Comparison of ENCODE assay signal across 14 cellular contexts in the genomic region with DNA sequence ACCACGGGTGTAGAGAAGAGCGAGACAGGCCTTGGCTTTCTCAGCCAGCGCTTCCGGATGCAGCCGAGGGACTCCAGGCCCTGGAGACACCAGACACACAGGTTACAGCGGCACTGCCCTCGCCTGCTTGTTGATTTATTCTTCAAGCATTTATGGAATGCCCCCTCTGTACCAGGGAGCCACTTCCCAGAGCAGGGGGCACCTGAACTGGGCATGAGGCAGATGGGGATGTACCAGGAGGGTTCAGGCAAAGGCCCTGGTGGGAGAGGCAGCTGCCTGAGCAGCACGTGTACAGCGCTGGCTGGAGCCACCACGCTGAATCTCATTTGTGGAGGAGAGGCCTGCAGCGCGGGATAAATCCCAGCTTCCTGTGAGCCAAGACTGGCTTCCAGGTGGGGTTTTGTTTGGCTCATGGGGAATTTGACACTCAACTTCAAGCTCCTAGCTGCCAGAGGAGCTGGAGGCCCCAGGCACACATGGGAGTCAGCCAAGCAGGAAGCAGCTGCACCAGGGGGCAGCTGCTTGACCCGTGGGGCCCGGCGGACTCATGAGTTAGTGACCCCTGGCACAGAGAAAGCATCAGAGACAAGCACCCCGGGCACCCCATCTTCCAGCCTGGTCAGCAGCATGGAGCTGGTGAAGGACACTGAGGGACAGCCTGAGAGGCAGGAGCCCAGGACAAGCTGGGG. TPM values are rescaled to one million over a fixed set of nuclear protein-coding genes. Genes with fewer than 3 reads are reported as not detected.
DNase-seq lines count a peak whose midpoint lies in the region; ATAC-seq and TF ChIP-seq lines count a peak whose summit lies in the region.
"Had no signal": no experiment of that assay in that cellular context is flagged by ENCODE, and none has a peak within 500 bp of the region (broad histone marks: within the 10 kb centered on the region; RNA-seq: fewer than 3 reads in every experiment).

No MANE protein-coding gene starts in this region.

- POLR2A ChIA-PET in naive thymus-derived CD8-positive, alpha-beta T cell (lab: Charles Lee) = interaction anchor here (1.4 to 8.8 kb wide), 8 partner anchors 12 to 282 kb away, joined by 3 to 120 read pairs (median 18); a partner anchor contains a TSS

- peak overlapping the region; percentile 68 for H3K27ac Mint-ChIP-seq in chondrocyte (ENCODE audit: unreplicated experiment)
- H3K27ac Mint-ChIP-seq in naive thymus-derived CD8-positive, alpha-beta T cell = peak overlapping the region in 9 of 10 donors; percentile 43 to 99 (median 88)
- no peak overlapping the region for H3K27ac Mint-ChIP-seq in CD14-positive monocyte
- H3K27ac Mint-ChIP-seq in stimulated activated naive B cell treated with anti-CD40 and anti-IgM and Interleukin-4, amounts not matched to agents 10 μg/mL and 1 μg/mL and 100 μg/mL, for 72 hours = no peak overlapping the region
- H3K27ac Mint-ChIP-seq: stimulated activated memory B cell treated with anti-CD40 and anti-IgM and Interleukin-4, amounts not matched to agents 10 μg/mL and 1 μg/mL and 100 μg/mL, for 72 hours had no signal

- intact Hi-C loops in CD14-positive monocyte (cut with micrococcal nuclease) = no loop called here

- in situ Hi-C loops in ACHN (cut with HindIII; ENCODE audit: low pct_ligation_motif_present, low pct_unique_long_range_greater_than_20kb, low sequenced_read_pairs) = no loop called here

- H3K4me1 Mint-ChIP-seq in chondrocyte (ENCODE audit: low read depth) (peaks cover 34% of the 10 kb centered on the region), CD14-positive monocyte (peaks cover 5% of the 10 kb centered on the region)
- H3K4me1 Mint-ChIP-seq in naive thymus-derived CD8-positive, alpha-beta T cell = peaks cover 39 to 86% (median 68%) of the 10 kb centered on the region in 4 donors
- H3K4me1 Mint-ChIP-seq in stimulated activated naive B cell treated with anti-CD40 and anti-IgM and Interleukin-4, amounts not matched to agents 10 μg/mL and 1 μg/mL and 100 μg/mL, for 72 hours = peaks cover 7 to 16% of the 10 kb centered on the region in 2 donors

- peak; percentile 44 for DNase-seq in ACHN
- peak; percentile 76 for DNase-seq in NCI-H1092 (lab: John Stamatoyannopoulos, UW)
- DNase-seq in chondrocyte (ENCODE audit: low spot score) = no peak
- no peak for DNase-seq in naive thymus-derived CD8-positive, alpha-beta T cell
- DNase-seq in CD14-positive monocyte (ENCODE audit: low spot score) = no peak
- no peak for DNase-seq in inferior parietal cortex (ENCODE audit: extremely low spot score)
- DNase-seq in amniotic stem cell (lab: John Stamatoyannopoulos, UW) = no peak
- no peak for DNase-seq in stimulated activated naive B cell treated with anti-CD40 and anti-IgM and Interleukin-4, amounts not matched to agents 10 μg/mL and 1 μg/mL and 100 μg/mL, for 72 hours
- DNase-seq: activated CD4-positive, alpha-beta T cell treated with anti-CD3 and anti-CD28 coated beads, Interleukin-2, amount 50 U/mL, for 1 hour; activated gamma-delta T cell; GDM1; NCI-H187 had no signal

- ATAC-seq in naive thymus-derived CD8-positive, alpha-beta T cell = no peak
- no peak for ATAC-seq in stimulated activated naive B cell treated with anti-CD40 and anti-IgM and Interleukin-4, amounts not matched to agents 10 μg/mL and 1 μg/mL and 100 μg/mL, for 72 hours (replicated peaks)
- ATAC-seq: stimulated activated memory B cell treated with anti-CD40 and anti-IgM and Interleukin-4, amounts not matched to agents 10 μg/mL and 1 μg/mL and 100 μg/mL, for 72 hours had no signal

- H3K4me3 Mint-ChIP-seq in chondrocyte (ENCODE audit: unreplicated experiment) = no peak overlapping the region
- H3K4me3 Mint-ChIP-seq in naive thymus-derived CD8-positive, alpha-beta T cell = peak overlapping the region in 7 of 10 donors; percentile 27 to 75 (median 37)
- no peak overlapping the region for H3K4me3 Mint-ChIP-seq in CD14-positive monocyte
- H3K4me3 Mint-ChIP-seq in stimulated activated naive B cell treated with anti-CD40 and anti-IgM and Interleukin-4, amounts not matched to agents 10 μg/mL and 1 μg/mL and 100 μg/mL, for 72 hours = no peak overlapping the region
- H3K4me3 Mint-ChIP-seq: neural crest cell; stimulated activated memory B cell treated with anti-CD40 and anti-IgM and Interleukin-4, amounts not matched to agents 10 μg/mL and 1 μg/mL and 100 μg/mL, for 72 hours had no signal

- H3K36me3 Mint-ChIP-seq in chondrocyte (ENCODE audit: low read depth) (peaks cover 18% of the 10 kb centered on the region), CD14-positive monocyte (peaks cover 70 to 77% of the 10 kb centered on the region in 2 donors)
- H3K36me3 Mint-ChIP-seq in naive thymus-derived CD8-positive, alpha-beta T cell = peaks cover 5 to 23% (median 18%) of the 10 kb centered on the region in 3 donors
- peaks cover 37 to 48% of the 10 kb centered on the region in 2 donors for H3K36me3 Mint-ChIP-seq in stimulated activated naive B cell treated with anti-CD40 and anti-IgM and Interleukin-4, amounts not matched to agents 10 μg/mL and 1 μg/mL and 100 μg/mL, for 72 hours

- no peaks in the 10 kb centered on the region for H3K27me3 Mint-ChIP-seq in chondrocyte (ENCODE audit: low read depth)
- no peaks in the 10 kb centered on the region for H3K27me3 Mint-ChIP-seq in naive thymus-derived CD8-positive, alpha-beta T cell
- H3K27me3 Mint-ChIP-seq in CD14-positive monocyte (ENCODE audit: low read depth in 3 of 3) = no peaks in the 10 kb centered on the region
- H3K27me3 Mint-ChIP-seq in stimulated activated naive B cell treated with anti-CD40 and anti-IgM and Interleukin-4, amounts not matched to agents 10 μg/mL and 1 μg/mL and 100 μg/mL, for 72 hours = no peaks in the 10 kb centered on the region
- H3K27me3 Mint-ChIP-seq: stimulated activated memory B cell treated with anti-CD40 and anti-IgM and Interleukin-4, amounts not matched to agents 10 μg/mL and 1 μg/mL and 100 μg/mL, for 72 hours had no signal

- no peak for TF ChIP-seq CTCF in chondrocyte (IDR thresholded peaks at IDR 0.05)
- TF ChIP-seq CTCF in CD14-positive monocyte (IDR thresholded peaks at IDR 0.05) = no peak

- no peaks in the 10 kb centered on the region for H3K9me3 Mint-ChIP-seq in chondrocyte (ENCODE audit: low read depth)
- H3K9me3 Mint-ChIP-seq in naive thymus-derived CD8-positive, alpha-beta T cell = peaks cover 0 to 3% (median 0%) of the 10 kb centered on the region in 9 donors
- H3K9me3 Mint-ChIP-seq in CD14-positive monocyte = no peaks in the 10 kb centered on the region
- H3K9me3 Mint-ChIP-seq in stimulated activated naive B cell treated with anti-CD40 and anti-IgM and Interleukin-4, amounts not matched to agents 10 μg/mL and 1 μg/mL and 100 μg/mL, for 72 hours = no peaks in the 10 kb centered on the region
- H3K9me3 Mint-ChIP-seq: neural crest cell; stimulated activated memory B cell treated with anti-CD40 and anti-IgM and Interleukin-4, amounts not matched to agents 10 μg/mL and 1 μg/mL and 100 μg/mL, for 72 hours had no signal

RNA-seq across cellular contexts. Expression of a gene that starts 59.7 kb away (rescaled TPM):
- total RNA-seq in chondrocyte = 2.1 to 11.3 TPM (median 2.2 TPM) in 3 replicates
- 10 to 100 TPM; 29.3 to 29.4 TPM for total RNA-seq in naive thymus-derived CD8-positive, alpha-beta T cell
- 10 to 100 TPM; 26.5 to 47.1 (median 33.9) TPM for polyA plus RNA-seq in naive thymus-derived CD8-positive, alpha-beta T cell
- 1 to 10 TPM; 1.0 to 1.7 TPM for polyA plus RNA-seq in CD14-positive monocyte

Comparison
In these comparisons a context has a peak if more than half of its experiments do, and no peak if none do; other contexts are left out.
1. DNase-seq: peak in ACHN (single experiment) and NCI-H1092 (single experiment); none in chondrocyte (single experiment), naive thymus-derived CD8-positive, alpha-beta T cell (0 of 10), CD14-positive monocyte (single experiment), inferior parietal cortex (single experiment), amniotic stem cell (single experiment) and stimulated activated naive B cell treated with anti-CD40 and anti-IgM and Interleukin-4, amounts not matched to agents 10 μg/mL and 1 μg/mL and 100 μg/mL, for 72 hours (single experiment).
2. H3K27ac Mint-ChIP-seq: peak in chondrocyte (single experiment) and naive thymus-derived CD8-positive, alpha-beta T cell (9 of 10); none in CD14-positive monocyte (0 of 7) and stimulated activated naive B cell treated with anti-CD40 and anti-IgM and Interleukin-4, amounts not matched to agents 10 μg/mL and 1 μg/mL and 100 μg/mL, for 72 hours (single experiment).
3. H3K4me3 Mint-ChIP-seq: peak in naive thymus-derived CD8-positive, alpha-beta T cell (7 of 10); none in chondrocyte (single experiment), CD14-positive monocyte (0 of 2) and stimulated activated naive B cell treated with anti-CD40 and anti-IgM and Interleukin-4, amounts not matched to agents 10 μg/mL and 1 μg/mL and 100 μg/mL, for 72 hours (0 of 2).